Comparison of ENCODE assay signal across 8 cellular contexts in genomic region chr12:92140919-92141536, GRCh38. TPM values are rescaled to one million over a fixed set of nuclear protein-coding genes. Genes with fewer than 3 reads are reported as not detected.
A peak's percentile ranks its signal among the peaks of the same experiment; 100 is the strongest.
DNase-seq lines count a peak whose midpoint lies in the region; ATAC-seq and TF ChIP-seq lines count a peak whose summit lies in the region.

No MANE protein-coding gene starts in this region.

- intact Hi-C loops in left lung (cut with DNase I) (no loop called here), thyroid gland (cut with DNase I) (loop anchor here (10.0 kb wide), 2 partner anchors 326 to 504 kb away; no protein-coding TSS in a partner anchor)

- H3K36me3 Mint-ChIP-seq in activated CD8-positive, alpha-beta memory T cell treated with anti-CD3 and anti-CD28 coated beads, Interleukin-2, amount 10 ng/mL, durations not matched to agents 7 days and 5 days = peaks cover 66% of the 10 kb centered on the region
- peaks cover 30% of the 10 kb centered on the region for H3K36me3 Mint-ChIP-seq in activated naive CD8-positive, alpha-beta T cell

- TF ChIP-seq CTCF in left lung (IDR thresholded peaks at IDR 0.05) = no peak
- TF ChIP-seq CTCF in thyroid gland (IDR thresholded peaks at IDR 0.05) = no peak

- H3K9me3 Mint-ChIP-seq in activated CD8-positive, alpha-beta memory T cell treated with anti-CD3 and anti-CD28 coated beads, Interleukin-2, amount 10 ng/mL, durations not matched to agents 7 days and 5 days (ENCODE audit: low read depth) = no peaks in the 10 kb centered on the region
- no peaks in the 10 kb centered on the region for H3K9me3 Mint-ChIP-seq in activated naive CD8-positive, alpha-beta T cell (ENCODE audit: low read depth)

- DNase-seq in activated CD8-positive, alpha-beta memory T cell treated with anti-CD3 and anti-CD28 coated beads, Interleukin-2, amount 10 ng/mL, durations not matched to agents 7 days and 5 days = no peak
- no peak for DNase-seq in activated CD8-positive, alpha-beta memory T cell treated with anti-CD3 and anti-CD28 coated beads, Interleukin-2, amount 50 U/mL, for 4 hours
- no peak for DNase-seq in left lung
- DNase-seq in thyroid gland = no peak

- H3K36me3 ChIP-seq in left lung (peaks cover 0 to 26% of the 10 kb centered on the region in 2 donors), thyroid gland (no peaks in the 10 kb centered on the region)

- H3K27me3 ChIP-seq in left lung (no peaks in the 10 kb centered on the region), thyroid gland (no peaks in the 10 kb centered on the region)

- peak overlapping the region; percentile 94 for H3K27ac Mint-ChIP-seq in activated CD8-positive, alpha-beta memory T cell treated with anti-CD3 and anti-CD28 coated beads, Interleukin-2, amount 10 ng/mL, durations not matched to agents 7 days and 5 days
- peak overlapping the region; percentile 96 for H3K27ac Mint-ChIP-seq in activated naive CD8-positive, alpha-beta T cell

- no peak for ATAC-seq in activated CD8-positive, alpha-beta memory T cell treated with anti-CD3 and anti-CD28 coated beads, Interleukin-2, amount 10 ng/mL, durations not matched to agents 7 days and 5 days
- ATAC-seq in left lung = no peak
- ATAC-seq in GM18907 (IDR thresholded peaks at IDR 0.05; ENCODE audit: unreplicated experiment) = no peak
- no peak for ATAC-seq in HG03571 (IDR thresholded peaks at IDR 0.05; ENCODE audit: unreplicated experiment)
- no peak for ATAC-seq in GM19324 (IDR thresholded peaks at IDR 0.05; ENCODE audit: low FRiP score, unreplicated experiment)

- peaks cover 49% of the 10 kb centered on the region for H3K4me1 Mint-ChIP-seq in activated CD8-positive, alpha-beta memory T cell treated with anti-CD3 and anti-CD28 coated beads, Interleukin-2, amount 10 ng/mL, durations not matched to agents 7 days and 5 days
- H3K4me1 Mint-ChIP-seq in activated naive CD8-positive, alpha-beta T cell (ENCODE audit: low read depth) = peaks cover 47% of the 10 kb centered on the region

- WGBS in thyroid gland, 2 donors = 32 to 40% methylated on average over 4 of the region's 4 CpGs

- H3K4me1 ChIP-seq in left lung = peaks cover 22 to 53% of the 10 kb centered on the region in 2 donors
- peaks cover 21 to 55% of the 10 kb centered on the region in 2 donors for H3K4me1 ChIP-seq in thyroid gland

- H3K4me3 Mint-ChIP-seq in activated CD8-positive, alpha-beta memory T cell treated with anti-CD3 and anti-CD28 coated beads, Interleukin-2, amount 10 ng/mL, durations not matched to agents 7 days and 5 days = peak overlapping the region; percentile 94
- peak overlapping the region; percentile 93 for H3K4me3 Mint-ChIP-seq in activated naive CD8-positive, alpha-beta T cell

- H3K27ac ChIP-seq in left lung (peak overlapping the region; percentile 99 to 100), thyroid gland (peak overlapping the region in 2 of 3 donors; percentile 55 to 100)

- no peaks in the 10 kb centered on the region for H3K27me3 Mint-ChIP-seq in activated CD8-positive, alpha-beta memory T cell treated with anti-CD3 and anti-CD28 coated beads, Interleukin-2, amount 10 ng/mL, durations not matched to agents 7 days and 5 days
- no peaks in the 10 kb centered on the region for H3K27me3 Mint-ChIP-seq in activated naive CD8-positive, alpha-beta T cell

- H3K9me3 ChIP-seq in left lung (no peaks in the 10 kb centered on the region), thyroid gland (no peaks in the 10 kb centered on the region)

- peak overlapping the region; percentile 76 to 85 for H3K4me3 ChIP-seq in left lung
- peak overlapping the region in 2 of 3 donors; percentile 19 to 28 for H3K4me3 ChIP-seq in thyroid gland (replicated peaks in 1 of 3)

- CTCF ChIA-PET in activated CD8-positive, alpha-beta memory T cell treated with anti-CD3 and anti-CD28 coated beads, Interleukin-2, amount 10 ng/mL, durations not matched to agents 7 days and 5 days (lab: Charles Lee) = interaction anchor here (0.7 to 1.3 kb wide), 4 partner anchors 29 to 364 kb away, joined by 3 to 4 read pairs (median 4); no protein-coding TSS in a partner anchor

- TF ChIP-seq POLR2A in thyroid gland (IDR thresholded peaks at IDR 0.05) = no peak

RNA-seq across cellular contexts. Expression of gene BTG1, which starts 4.6 kb away (rescaled TPM):
- total RNA-seq in activated CD8-positive, alpha-beta memory T cell treated with anti-CD3 and anti-CD28 coated beads, Interleukin-2, amount 10 ng/mL, durations not matched to agents 7 days and 5 days = 100 to 1,000 TPM in 1 of 2 experiments, 10 to 100 TPM in 1; 91.7 to 132 TPM
- total RNA-seq in left lung (100 to 1,000 TPM in 1 of 2 donors, 10 to 100 TPM in 1; 87.9 to 114 TPM), thyroid gland (10 to 100 TPM; 21.9 to 28.1 (median 24.3) TPM)
